12 cellular contexts compared by ENCODE assay signal in the genomic region with DNA sequence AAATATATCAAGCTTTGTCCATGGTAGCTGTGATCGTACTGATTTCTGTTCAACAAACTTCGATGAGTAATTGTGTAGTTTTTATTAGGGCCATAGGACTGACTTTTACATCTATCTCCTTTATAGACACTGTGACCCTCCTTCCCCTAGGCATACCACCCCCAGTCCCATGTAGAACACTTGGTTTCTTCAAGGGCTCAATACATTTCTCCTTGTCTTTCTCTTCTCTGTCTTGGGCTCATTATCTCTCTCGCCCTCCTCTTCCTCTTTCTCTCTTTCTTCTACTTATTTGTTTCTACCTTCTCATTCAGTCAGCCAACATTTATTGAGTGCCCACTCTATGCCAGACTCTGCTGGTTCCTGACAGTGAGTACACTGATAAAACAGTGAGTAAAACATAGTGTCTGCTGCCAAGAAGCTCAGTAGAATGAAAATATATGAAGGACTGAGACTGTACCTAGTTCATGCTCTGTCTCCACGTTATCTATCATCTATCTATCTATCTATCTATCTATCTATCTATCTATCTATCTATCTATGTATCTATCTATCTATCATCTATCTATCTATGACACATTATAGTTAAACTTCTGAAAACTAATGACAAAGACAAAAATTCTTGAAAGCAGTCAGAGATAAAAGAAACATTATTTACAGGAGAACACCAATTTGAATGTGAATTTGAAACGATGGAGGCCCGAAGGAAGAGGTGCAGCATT.
DNase-seq lines count a peak whose midpoint lies in the region; ATAC-seq and TF ChIP-seq lines count a peak whose summit lies in the region.
"Had no signal": no experiment of that assay in that cellular context is flagged by ENCODE, and none has a peak within 500 bp of the region (broad histone marks: within the 10 kb centered on the region; RNA-seq: fewer than 3 reads in every experiment).

No MANE protein-coding gene starts in this region.

- H3K9me3 Mint-ChIP-seq in progenitor cell of endocrine pancreas (ENCODE audit: low read depth), result peaks cover 4% of the 10 kb centered on the region

- H3K14ac ChIP-seq in neuronal stem cell (ENCODE audit: low read length), result no peak overlapping the region

- H3K4me1 Mint-ChIP-seq in T-helper 17 cell, result peaks cover 2% of the 10 kb centered on the region
- no peaks in the 10 kb centered on the region for H3K4me1 Mint-ChIP-seq in progenitor cell of endocrine pancreas (ENCODE audit: low read depth)

- no peak overlapping the region for H4K8ac ChIP-seq in neuronal stem cell (ENCODE audit: low read depth, low read length)

- H3K4me2 ChIP-seq in neuronal stem cell (ENCODE audit: insufficient read depth, low read length, poor library complexity, severe bottlenecking), result no peak overlapping the region

- no peak overlapping the region for H2AFZ ChIP-seq in neuronal stem cell (ENCODE audit: low read length)

- TF ChIP-seq CTCF in foreskin fibroblast (IDR thresholded peaks at IDR 0.05; ENCODE audit: low read depth, low read length) (no peak), progenitor cell of endocrine pancreas (IDR thresholded peaks at IDR 0.05; ENCODE audit: unreplicated experiment) (no peak)

- peaks cover 6% of the 10 kb centered on the region for H3K27me3 Mint-ChIP-seq in T-helper 17 cell
- H3K27me3 Mint-ChIP-seq in progenitor cell of endocrine pancreas, result peaks cover 2% of the 10 kb centered on the region

- DNase-seq in H7 (no peak), T-helper 17 cell (no peak), foreskin fibroblast (no peak), progenitor cell of endocrine pancreas (ENCODE audit: low spot score, unreplicated experiment) (no peak), aorta (no peak), dedifferentiated amniotic fluid mesenchymal stem cell (ENCODE audit: extremely low spot score) (no peak), neuronal stem cell (ENCODE audit: low spot score) (no peak)
- DNase-seq: activated naive CD4-positive, alpha-beta T cell; CD4-positive, alpha-beta memory T cell; HCEC 1CT; MM.1S had no signal

- no peak overlapping the region for H2BK15ac ChIP-seq in neuronal stem cell (ENCODE audit: low read length)

- H3K4me3 ChIP-seq in H7 (ENCODE audit: insufficient read depth, low read depth, low read length) (peak overlapping the region; percentile 60), foreskin fibroblast (ENCODE audit: low read depth in 1 of 2, low read length in 2 of 2) (peak overlapping the region; percentile 41 to 53), aorta (ENCODE audit: low read length in 2 of 2) (no peak overlapping the region), neuronal stem cell (ENCODE audit: low read length in 2 of 2) (no peak overlapping the region)

- H3K9me3 ChIP-seq in T-helper 17 cell (ENCODE audit: control insufficient read depth, low read length, poor library complexity, severe bottlenecking) (no peaks in the 10 kb centered on the region), aorta (ENCODE audit: control insufficient read depth, low read length) (no peaks in the 10 kb centered on the region), neuronal stem cell (replicated peaks in 1 of 2; ENCODE audit: control insufficient read depth in 2 of 2, insufficient read depth in 1 of 2, low read depth in 1 of 2, low read length in 2 of 2) (no peaks in the 10 kb centered on the region)

- H3K27ac Mint-ChIP-seq in T-helper 17 cell, result no peak overlapping the region
- no peak overlapping the region for H3K27ac Mint-ChIP-seq in progenitor cell of endocrine pancreas
- H3K27ac Mint-ChIP-seq: CD4-positive, alpha-beta memory T cell had no signal

- H3K27ac ChIP-seq in aorta (ENCODE audit: low read depth in 1 of 2, low read length in 2 of 2), result no peak overlapping the region
- H3K27ac ChIP-seq in neuronal stem cell (replicated peaks; ENCODE audit: low read length), result no peak overlapping the region

- H2BK12ac ChIP-seq in neuronal stem cell (ENCODE audit: low read length), result no peak overlapping the region

- H2BK5ac ChIP-seq in neuronal stem cell (ENCODE audit: low read length), result no peak overlapping the region

- ATAC-seq in T-helper 17 cell (no peak), aorta (ENCODE audit: low FRiP score) (no peak), GM21360 (IDR thresholded peaks at IDR 0.05; ENCODE audit: unreplicated experiment) (no peak)

- no peak overlapping the region for H4K91ac ChIP-seq in neuronal stem cell (ENCODE audit: low read depth, low read length, poor library complexity)

- WGBS in aorta, 2 donors, result 66 to 68% methylated on average over 6 of the region's 6 CpGs
- no CpG with 5 or more reads among the region's 6 CpGs for WGBS in neuronal stem cell (ENCODE audit: extremely low coverage in 2 of 2, insufficient read length in 2 of 2, insufficient replicate concordance in 1 of 2), 2 donors

- intact Hi-C loops in aorta (cut with DNase I), result no loop called here

- H3K4ac ChIP-seq in neuronal stem cell (ENCODE audit: low read length), result no peak overlapping the region

- H3K36me3 ChIP-seq in H7 (replicated peaks; ENCODE audit: control insufficient read depth, insufficient read depth, low read length) (no peaks in the 10 kb centered on the region), aorta (ENCODE audit: control insufficient read depth in 1 of 2, insufficient read depth in 2 of 2, low read length in 1 of 2) (no peaks in the 10 kb centered on the region), neuronal stem cell (replicated peaks in 1 of 2; ENCODE audit: control insufficient read depth in 2 of 2, insufficient read depth in 2 of 2, low read length in 2 of 2) (no peaks in the 10 kb centered on the region)

- no peaks in the 10 kb centered on the region for H3K36me3 Mint-ChIP-seq in T-helper 17 cell (ENCODE audit: low read depth)
- H3K36me3 Mint-ChIP-seq in progenitor cell of endocrine pancreas (ENCODE audit: insufficient read depth), result no peaks in the 10 kb centered on the region
- H3K36me3 Mint-ChIP-seq: CD4-positive, alpha-beta memory T cell had no signal

- H3K27me3 ChIP-seq in H7 (ENCODE audit: control insufficient read depth, insufficient read depth, low read length), result peaks cover 2% of the 10 kb centered on the region
- no peaks in the 10 kb centered on the region for H3K27me3 ChIP-seq in aorta (ENCODE audit: control insufficient read depth in 1 of 2, insufficient read depth in 2 of 2, low read length in 1 of 2)
- peaks cover 0 to 7% (median 0%) of the 10 kb centered on the region in 3 experiments for H3K27me3 ChIP-seq in neuronal stem cell (ENCODE audit: control insufficient read depth in 3 of 3, insufficient read depth in 3 of 3, low read depth in 1 of 3, low read length in 3 of 3)

- H3K4me1 ChIP-seq in aorta (ENCODE audit: control insufficient read depth in 1 of 2, insufficient read depth in 2 of 2, low read length in 2 of 2), result no peaks in the 10 kb centered on the region
- H3K4me1 ChIP-seq in neuronal stem cell (ENCODE audit: control insufficient read depth in 2 of 2, insufficient read depth in 1 of 2, low read depth in 1 of 2, low read length in 2 of 2), result no peaks in the 10 kb centered on the region

- no peak overlapping the region for H3K18ac ChIP-seq in neuronal stem cell (ENCODE audit: low read length)

- no peak overlapping the region for H2BK120ac ChIP-seq in neuronal stem cell (ENCODE audit: low read depth, low read length)

- H3K79me1 ChIP-seq in neuronal stem cell (ENCODE audit: low read depth, low read length), result no peaks in the 10 kb centered on the region

- no peak overlapping the region for H3K23ac ChIP-seq in neuronal stem cell (ENCODE audit: low read depth, low read length, poor library complexity)

- H3K9ac ChIP-seq in neuronal stem cell (ENCODE audit: low read depth, low read length, poor library complexity), result no peak overlapping the region

- H3K4me3 Mint-ChIP-seq in T-helper 17 cell, result peak overlapping the region; percentile 58
- peak overlapping the region; percentile 66 for H3K4me3 Mint-ChIP-seq in progenitor cell of endocrine pancreas (ENCODE audit: low read depth)

- H2AK5ac ChIP-seq in neuronal stem cell (ENCODE audit: low read depth, low read length), result no peak overlapping the region

Comparison
In these comparisons a context has a peak if more than half of its experiments do, and no peak if none do; other contexts are left out.
1. H3K4me3 ChIP-seq: peak in H7 (single experiment) and foreskin fibroblast (2 of 2); none in aorta (0 of 2) and neuronal stem cell (0 of 2).